ENCODE assay signal across 1 cellular context in genomic region chr15:62483817-62484216, GRCh38.
TF ChIP-seq lines count a peak whose summit lies in the region.

No MANE protein-coding gene starts in this region.

TF ChIP-seq in IMR-90, 13 proteins besides CTCF, POLR2A, EP300 and RAD21 (continued from another document):
- TF ChIP-seq NFE2L2 (IDR thresholded peaks at IDR 0.05; ENCODE audit: low read depth, low read length) (no peak), BHLHE40 (IDR thresholded peaks at IDR 0.05; ENCODE audit: low read depth, low read length) (no peak), FOS (IDR thresholded peaks at IDR 0.05; ENCODE audit: low read depth, low read length) (no peak), CHD1 (IDR thresholded peaks at IDR 0.05; ENCODE audit: low read depth, low read length) (no peak)
- TF ChIP-seq, protein P1, sequence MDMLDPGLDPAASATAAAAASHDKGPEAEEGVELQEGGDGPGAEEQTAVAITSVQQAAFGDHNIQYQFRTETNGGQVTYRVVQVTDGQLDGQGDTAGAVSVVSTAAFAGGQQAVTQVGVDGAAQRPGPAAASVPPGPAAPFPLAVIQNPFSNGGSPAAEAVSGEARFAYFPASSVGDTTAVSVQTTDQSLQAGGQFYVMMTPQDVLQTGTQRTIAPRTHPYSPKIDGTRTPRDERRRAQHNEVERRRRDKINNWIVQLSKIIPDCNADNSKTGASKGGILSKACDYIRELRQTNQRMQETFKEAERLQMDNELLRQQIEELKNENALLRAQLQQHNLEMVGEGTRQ (IDR thresholded peaks at IDR 0.05; ENCODE audit: low read depth, low read length), result no peak
